Comparison of ENCODE assay signal across 8 cellular contexts in the genomic region with DNA sequence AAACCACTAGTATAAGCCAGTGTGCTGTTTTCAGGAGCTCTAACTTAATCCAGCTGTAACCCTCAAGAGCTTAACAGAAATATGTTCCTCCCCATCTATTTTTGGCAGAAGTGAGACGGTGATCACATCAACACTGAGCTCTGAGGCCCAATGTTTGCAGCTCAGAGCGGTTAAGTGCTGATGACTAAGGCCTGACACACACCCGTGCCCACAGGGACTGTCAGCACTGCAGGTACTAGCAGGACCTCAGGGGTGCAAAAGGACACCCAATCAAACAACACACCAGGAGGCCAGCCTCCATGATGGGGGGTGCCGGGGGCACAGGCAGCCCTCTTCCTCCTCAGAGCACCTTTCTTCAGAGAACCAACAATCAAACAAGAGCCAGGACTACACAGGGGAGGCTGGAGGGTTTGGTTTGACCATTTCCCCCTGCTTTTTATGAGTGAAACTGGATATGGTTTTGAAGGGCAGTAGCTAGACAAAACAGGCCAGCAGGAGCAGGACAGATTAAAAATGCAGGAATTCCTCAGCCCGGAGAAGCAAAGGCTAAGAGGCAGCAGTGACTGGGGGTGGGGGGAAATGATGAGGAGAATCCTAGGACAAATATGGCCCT.
DNase-seq lines count a peak whose midpoint lies in the region; ATAC-seq lines count a peak whose summit lies in the region.

No MANE protein-coding gene starts in this region.

- peaks cover 77 to 100% (median 99%) of the 10 kb centered on the region in 3 donors for H3K4me1 Mint-ChIP-seq in CD8-positive, alpha-beta memory T cell

- H3K4me3 Mint-ChIP-seq in CD8-positive, alpha-beta memory T cell = peak overlapping the region; percentile 41 to 94 (median 82)

- peak; percentile 48 for ATAC-seq in GM19468 (IDR thresholded peaks at IDR 0.05; ENCODE audit: extremely low read depth, unreplicated experiment)
- peak; percentile 65 for ATAC-seq in HG03575 (IDR thresholded peaks at IDR 0.05; ENCODE audit: extremely low read depth, insufficient number of reproducible peaks, low FRiP score, unreplicated experiment)
- peak; percentile 93 to 95 for ATAC-seq in right cardiac atrium

- H3K27ac ChIP-seq in CD8-positive, alpha-beta memory T cell (ENCODE audit: low read depth, low read length) = peak overlapping the region; percentile 52
- H3K27ac ChIP-seq in right cardiac atrium (ENCODE audit: low read length) (peak overlapping the region; percentile 88), skin epidermis (peak overlapping the region in 20 of 21 experiments; percentile 14 to 94 (median 72))

- no peaks in the 10 kb centered on the region for H3K36me3 ChIP-seq in CD8-positive, alpha-beta memory T cell (ENCODE audit: insufficient read depth, low read length)

- CTCF ChIA-PET in CD8-positive, alpha-beta memory T cell (lab: Charles Lee) = interaction anchor here (1.0 to 5.9 kb wide), 20 partner anchors 12 to 306 kb away, joined by 3 to 49 read pairs (median 6); a partner anchor contains a TSS

- peak overlapping the region; percentile 16 for H3K4me3 ChIP-seq in CD8-positive, alpha-beta memory T cell (ENCODE audit: low read length)
- no peak overlapping the region for H3K4me3 ChIP-seq in right cardiac atrium (ENCODE audit: low read length)
- no peak overlapping the region for H3K4me3 ChIP-seq in skin epidermis

- POLR2A ChIA-PET in CD8-positive, alpha-beta memory T cell (lab: Charles Lee) = interaction anchor here (1.0 to 5.1 kb wide), 12 partner anchors 8 to 65 kb away, joined by 3 to 77 read pairs (median 8); a partner anchor contains a TSS

- no peaks in the 10 kb centered on the region for H3K9me3 Mint-ChIP-seq in CD8-positive, alpha-beta memory T cell

- peak overlapping the region; percentile 89 to 99 (median 96) for H3K27ac Mint-ChIP-seq in CD8-positive, alpha-beta memory T cell

- no peaks in the 10 kb centered on the region for H3K27me3 Mint-ChIP-seq in CD8-positive, alpha-beta memory T cell

- peaks cover 54% of the 10 kb centered on the region for H3K4me1 ChIP-seq in CD8-positive, alpha-beta memory T cell (ENCODE audit: insufficient read depth, low read length)
- H3K4me1 ChIP-seq in right cardiac atrium (ENCODE audit: control insufficient read depth, insufficient read depth, low read length) = peaks cover 32% of the 10 kb centered on the region

- H3K27me3 ChIP-seq in CD8-positive, alpha-beta memory T cell (ENCODE audit: insufficient read depth, low read length, poor library complexity, severe bottlenecking) = no peaks in the 10 kb centered on the region
- H3K27me3 ChIP-seq in right cardiac atrium (ENCODE audit: control insufficient read depth, insufficient read depth) = no peaks in the 10 kb centered on the region

- intact Hi-C loops in right cardiac atrium (cut with DNase I) = loop anchor here in 1 of 4 donors (10.0 kb wide), 1 partner anchor 56 kb away; no protein-coding TSS in a partner anchor

- H3K9me3 ChIP-seq in CD8-positive, alpha-beta memory T cell (ENCODE audit: low read length) = no peaks in the 10 kb centered on the region
- H3K9me3 ChIP-seq in right cardiac atrium (ENCODE audit: control insufficient read depth, low read length) = no peaks in the 10 kb centered on the region

- peak in 4 of 5 donors; percentile 53 to 92 (median 66) for DNase-seq in CD8-positive, alpha-beta memory T cell
- DNase-seq in SKM-1 (lab: John Stamatoyannopoulos, UW; ENCODE audit: unreplicated experiment) (peak; percentile 70), right cardiac atrium (peak; percentile 73 to 84 (median 81)), DMS79 treated with DMSO at 0.1 percent for 48 hours (lab: John Stamatoyannopoulos, UW) (no peak)
- peak; percentile 41 for DNase-seq in activated naive CD8-positive, alpha-beta T cell treated with anti-CD3 and anti-CD28 coated beads, Interleukin-2, amount 50 U/mL, for 16 hours (ENCODE audit: low read depth, low spot score)

- 21% methylated on average over 5 of the region's 5 CpGs for WGBS in right cardiac atrium

- peaks cover 0 to 7% (median 0%) of the 10 kb centered on the region in 3 donors for H3K36me3 Mint-ChIP-seq in CD8-positive, alpha-beta memory T cell
